ENCODE assay signal across 1 cellular context in the genomic region with DNA sequence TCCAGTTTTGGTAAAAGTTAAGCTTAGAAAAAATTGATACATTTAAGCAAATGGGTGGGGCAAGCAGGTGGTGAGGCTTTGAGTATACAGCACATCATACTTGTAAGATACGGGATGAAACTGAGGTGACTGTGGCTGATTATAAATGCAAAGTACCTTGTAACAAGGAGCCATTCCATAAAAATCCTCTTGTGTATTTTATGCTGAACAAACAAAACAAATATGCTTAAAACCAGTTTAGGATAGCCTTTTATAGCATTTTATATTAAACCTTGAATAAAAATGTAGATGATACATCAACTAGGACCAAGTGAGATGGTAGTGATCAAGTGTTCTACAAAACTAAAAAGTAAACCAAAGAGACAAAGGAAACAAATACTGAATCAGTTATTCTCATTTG.
TF ChIP-seq lines count a peak whose summit lies in the region.

No MANE protein-coding gene starts in this region.

TF ChIP-seq in HepG2, 621 proteins besides CTCF, POLR2A, EP300 and RAD21:
- TF ChIP-seq ATF7-NPFF (CRISPR knock-in tag; IDR thresholded peaks at IDR 0.05; ENCODE audit: low read depth), result no peak
- TF ChIP-seq MAFK (conservative IDR thresholded peaks at IDR 0.05 in 1 of 2, IDR thresholded peaks at IDR 0.05 in 1 of 2; ENCODE audit: low read length in 2 of 2), result peak in 1 of 2 experiments; percentile 47; a peak in 2 of 4 replicates
- peak; percentile 10; the same call in 1 of the 2 replicates for TF ChIP-seq MAFF (IDR thresholded peaks at IDR 0.05; ENCODE audit: low read depth, low read length)
